ENCODE assay signal across 24 cellular contexts in genomic region chr15:82771789-82772607, GRCh38. TPM values are rescaled to one million over a fixed set of nuclear protein-coding genes. Genes with fewer than 3 reads are reported as not detected.
DNase-seq lines count a peak whose midpoint lies in the region; ATAC-seq, FAIRE-seq and TF ChIP-seq lines count a peak whose summit lies in the region.
"Had no signal": no experiment of that assay in that cellular context is flagged by ENCODE, and none has a peak within 500 bp of the region (broad histone marks: within the 10 kb centered on the region; RNA-seq: fewer than 3 reads in every experiment).

No MANE protein-coding gene starts in this region.

- TF ChIP-seq POLR2A in body of pancreas (IDR thresholded peaks at IDR 0.05) = no peak

- H3K9me3 Mint-ChIP-seq in neural crest cell = peaks cover 6% of the 10 kb centered on the region

- 79 to 87% methylated on average over 8 to 12 of the region's 12 CpGs for WGBS in body of pancreas, 2 donors

- DNase-seq in HPDE6-E6E7 (ENCODE audit: extremely low spot score) (peak; percentile 19), bronchial epithelial cell (ENCODE audit: low read depth) (peak; percentile 47), neural crest cell (ENCODE audit: low read depth, low spot score) (no peak), AML-193 (lab: John Stamatoyannopoulos, UW) (no peak), body of pancreas (no peak)
- no peak for DNase-seq in activated CD4-positive, alpha-beta T cell treated with anti-CD3 and anti-CD28 coated beads, Interleukin-2, amount 50 U/mL, for 1 hour
- DNase-seq: CD4-positive, alpha-beta memory T cell; DND-41; GOT3; KG1; NCI-H1092 treated with DMSO at 0.1 percent for 48 hours; NCI-H146; NCI-H2029 treated with DMSO at 0.1 percent for 48 hours; NCI-H2171; NCI-H345; NCI-H524; NCI-H774; Peyer's patch had no signal

- H3K27ac Mint-ChIP-seq in neural crest cell (ENCODE audit: unreplicated experiment) = peak overlapping the region; percentile 13
- H3K27ac Mint-ChIP-seq: CD4-positive, alpha-beta memory T cell had no signal

- TF ChIP-seq CTCF in bronchial epithelial cell (IDR thresholded peaks at IDR 0.05; ENCODE audit: insufficient read depth, low read length, severe bottlenecking) (no peak), neural crest cell (conservative IDR thresholded peaks at IDR 0.05) (no peak), body of pancreas (IDR thresholded peaks at IDR 0.05) (no peak)

- H3K4me3 ChIP-seq in bronchial epithelial cell (ENCODE audit: low read depth, low read length) (no peak overlapping the region), body of pancreas (no peak overlapping the region)
- H3K4me3 ChIP-seq: BLaER1 treated with 17β-estradiol and CSF1 and Interleukin-3, amounts not matched to agents 10 nM and 100 nM; GM12878; Peyer's patch; SJSA1 had no signal

- ATAC-seq in body of pancreas (no peak), GM19463 (IDR thresholded peaks at IDR 0.05; ENCODE audit: unreplicated experiment) (no peak)
- ATAC-seq: GM12878, HepG2 had no signal

- H3K4me1 Mint-ChIP-seq in neural crest cell = no peaks in the 10 kb centered on the region
- H3K4me1 Mint-ChIP-seq: CD4-positive, alpha-beta memory T cell had no signal

- H3K27ac ChIP-seq in body of pancreas = no peak overlapping the region
- H3K27ac ChIP-seq: BLaER1 treated with 17β-estradiol and CSF1 and Interleukin-3, amounts not matched to agents 10 nM and 100 nM; Peyer's patch; SJSA1 had no signal

- H3K9me3 ChIP-seq in body of pancreas = no peaks in the 10 kb centered on the region
- H3K9me3 ChIP-seq: Peyer's patch, SJSA1 had no signal

- no peaks in the 10 kb centered on the region for H3K36me3 Mint-ChIP-seq in neural crest cell (ENCODE audit: low read depth)

- H3K36me3 ChIP-seq in bronchial epithelial cell (ENCODE audit: control insufficient read depth, insufficient read depth, low read length) (no peaks in the 10 kb centered on the region), body of pancreas (replicated peaks in 1 of 2; ENCODE audit: insufficient read depth in 1 of 2, low read depth in 2 of 2) (no peaks in the 10 kb centered on the region)
- H3K36me3 ChIP-seq: Peyer's patch, SJSA1 had no signal

- intact Hi-C loops in body of pancreas (cut with DNase I) = no loop called here

- no peaks in the 10 kb centered on the region for H3K4me1 ChIP-seq in body of pancreas
- H3K4me1 ChIP-seq: Peyer's patch, SJSA1 had no signal

- FAIRE-seq in bronchial epithelial cell (lab: Jason Lieb, UNC) = no peak
- FAIRE-seq: GM12878, HepG2 had no signal

- no peaks in the 10 kb centered on the region for H3K27me3 ChIP-seq in bronchial epithelial cell (ENCODE audit: control insufficient read depth, insufficient read depth, low read length)
- no peaks in the 10 kb centered on the region for H3K27me3 ChIP-seq in body of pancreas
- H3K27me3 ChIP-seq: BLaER1 treated with 17β-estradiol and CSF1 and Interleukin-3, amounts not matched to agents 10 nM and 100 nM; Peyer's patch; SJSA1 had no signal

- H3K4me3 Mint-ChIP-seq in neural crest cell = no peak overlapping the region
- H3K4me3 Mint-ChIP-seq: CD4-positive, alpha-beta memory T cell had no signal

- H3K27me3 Mint-ChIP-seq in neural crest cell (ENCODE audit: low read depth) = no peaks in the 10 kb centered on the region
- H3K27me3 Mint-ChIP-seq: CD4-positive, alpha-beta memory T cell had no signal

RNA-seq across cellular contexts. Expression of gene FSD2, which starts 33.9 kb away (rescaled TPM):
- total RNA-seq in bronchial epithelial cell = not detected in 2 replicates
- 0.05 TPM in 1 of 2 replicates, not detected in the other for total RNA-seq in neural crest cell
- total RNA-seq in body of pancreas = under 1 TPM in 1 of 2 donors, not detected in 1; 0.26 TPM
- total RNA-seq: CD4-positive, alpha-beta memory T cell; HepG2; HT-29; Peyer's patch; SJSA1 had no signal

RNA-seq across cellular contexts. Expression of gene WHAMM, which starts 37.4 kb away (rescaled TPM):
- total RNA-seq in bronchial epithelial cell (3.2 and 4.0 TPM in 2 replicates), neural crest cell (5.8 and 6.3 TPM in 2 replicates), body of pancreas (1 to 10 TPM; 6.0 to 9.2 TPM)

Comparison
In these comparisons a context has a peak if more than half of its experiments do, and no peak if none do; other contexts are left out.
1. DNase-seq: peak in HPDE6-E6E7 (single experiment) and bronchial epithelial cell (single experiment); none in neural crest cell (single experiment), activated CD4-positive, alpha-beta T cell treated with anti-CD3 and anti-CD28 coated beads, Interleukin-2, amount 50 U/mL, for 1 hour (single experiment), AML-193 (0 of 2) and body of pancreas (0 of 4).